ENCODE assay signal across 8 cellular contexts in genomic region chr2:65130440-65131175, GRCh38. TPM values are rescaled to one million over a fixed set of nuclear protein-coding genes. Genes with fewer than 3 reads are reported as not detected.
DNase-seq lines count a peak whose midpoint lies in the region; ATAC-seq and TF ChIP-seq lines count a peak whose summit lies in the region.

No MANE protein-coding gene starts in this region.

- H3K27ac ChIP-seq in CD4-positive, alpha-beta memory T cell (ENCODE audit: low read depth, low read length): peak overlapping the region; percentile 97
- H3K27ac ChIP-seq in esophagus muscularis mucosa (replicated peaks in 1 of 4) (peak overlapping the region; percentile 94 to 100 (median 98)), neutrophil (peak overlapping the region; percentile 96)

- DNase-seq in CD4-positive, alpha-beta memory T cell: no peak
- peak; percentile 74 for DNase-seq in SKM-1 (lab: John Stamatoyannopoulos, UW; ENCODE audit: unreplicated experiment)
- no peak for DNase-seq in esophagus muscularis mucosa (ENCODE audit: extremely low spot score)
- no peak for DNase-seq in erythroblast (lab: John Stamatoyannopoulos, UW)
- no peak for DNase-seq in SK-N-DZ (ENCODE audit: low spot score)

- ATAC-seq in GM19324 (IDR thresholded peaks at IDR 0.05; ENCODE audit: low FRiP score, unreplicated experiment) (peak; percentile 24), HG03280 (IDR thresholded peaks at IDR 0.05; ENCODE audit: unreplicated experiment) (peak; percentile 24)

- no peak for TF ChIP-seq EP300 in esophagus muscularis mucosa (IDR thresholded peaks at IDR 0.05)

- H3K9me3 ChIP-seq in CD4-positive, alpha-beta memory T cell (ENCODE audit: control insufficient read depth in 1 of 2, low read length in 2 of 2): no peaks in the 10 kb centered on the region
- H3K9me3 ChIP-seq in esophagus muscularis mucosa: no peaks in the 10 kb centered on the region
- no peaks in the 10 kb centered on the region for H3K9me3 ChIP-seq in neutrophil

- peak overlapping the region in 1 of 2 donors; percentile 74 for H3K4me3 ChIP-seq in CD4-positive, alpha-beta memory T cell (ENCODE audit: low read length in 2 of 2)
- H3K4me3 ChIP-seq in esophagus muscularis mucosa (peak overlapping the region; percentile 66 to 98 (median 94)), neutrophil (ENCODE audit: low read depth in 1 of 2, low read length in 1 of 2) (peak overlapping the region; percentile 74 to 80)

- no peaks in the 10 kb centered on the region for H3K9me3 Mint-ChIP-seq in CD4-positive, alpha-beta memory T cell

- H3K36me3 Mint-ChIP-seq in CD4-positive, alpha-beta memory T cell: peaks cover 4 to 14% of the 10 kb centered on the region in 2 donors

- POLR2A ChIA-PET in CD4-positive, alpha-beta memory T cell (lab: Charles Lee; ENCODE audit: partially characterized antibody): interaction anchor here (0.6 to 5.5 kb wide), 27 partner anchors 9 to 1542 kb away, joined by 3 to 85 read pairs (median 5); partner anchors contain the start of genes ACTR2, CEP68, MDH1 and SERTAD2

- peak overlapping the region; percentile 94 to 100 (median 99) for H3K27ac Mint-ChIP-seq in CD4-positive, alpha-beta memory T cell

- TF ChIP-seq CTCF in esophagus muscularis mucosa (IDR thresholded peaks at IDR 0.05) (no peak), neutrophil (IDR thresholded peaks at IDR 0.05) (peak; percentile 83)

- CTCF ChIA-PET in CD4-positive, alpha-beta memory T cell (lab: Charles Lee; ENCODE audit: partially characterized antibody): interaction anchor here (1.0 to 2.6 kb wide), 13 partner anchors 8 to 523 kb away, joined by 3 to 22 read pairs (median 5); partner anchors contain the start of genes ACTR2 and CEP68

- peaks cover 20 to 46% (median 26%) of the 10 kb centered on the region in 4 donors for H3K4me1 Mint-ChIP-seq in CD4-positive, alpha-beta memory T cell

- no peaks in the 10 kb centered on the region for H3K27me3 Mint-ChIP-seq in CD4-positive, alpha-beta memory T cell

- no peaks in the 10 kb centered on the region for H3K36me3 ChIP-seq in CD4-positive, alpha-beta memory T cell (ENCODE audit: insufficient read depth, low read length)
- H3K36me3 ChIP-seq in esophagus muscularis mucosa (no peaks in the 10 kb centered on the region), neutrophil (no peaks in the 10 kb centered on the region)

- TF ChIP-seq POLR2A in esophagus muscularis mucosa (IDR thresholded peaks at IDR 0.05; ENCODE audit: low read depth) (peak; percentile 2), erythroblast (IDR thresholded peaks at IDR 0.05; ENCODE audit: low read length) (no peak)

- peak overlapping the region; percentile 97 to 100 (median 99) for H3K4me3 Mint-ChIP-seq in CD4-positive, alpha-beta memory T cell

- H3K27me3 ChIP-seq in CD4-positive, alpha-beta memory T cell (ENCODE audit: insufficient read depth, low read length): no peaks in the 10 kb centered on the region
- H3K27me3 ChIP-seq in esophagus muscularis mucosa (no peaks in the 10 kb centered on the region), neutrophil (no peaks in the 10 kb centered on the region)

- H3K4me1 ChIP-seq in CD4-positive, alpha-beta memory T cell (ENCODE audit: insufficient read depth, low read length): peaks cover 40% of the 10 kb centered on the region
- peaks cover 26 to 41% (median 38%) of the 10 kb centered on the region in 4 donors for H3K4me1 ChIP-seq in esophagus muscularis mucosa
- peaks cover 38 to 39% of the 10 kb centered on the region in 2 experiments for H3K4me1 ChIP-seq in neutrophil (ENCODE audit: control insufficient read depth in 1 of 2, insufficient read depth in 1 of 2, low read depth in 1 of 2, low read length in 1 of 2)

- intact Hi-C loops in CD4-positive, alpha-beta memory T cell (cut with micrococcal nuclease): loop anchor here (1.0 to 5.0 kb wide), 8 partner anchors 66 to 1290 kb away; partner anchors contain the start of genes ACTR2, AFTPH, CEP68 and SLC1A4
- intact Hi-C loops in esophagus muscularis mucosa (cut with DNase I): loop anchor here (5.0 to 10.0 kb wide), 3 partner anchors 73 to 304 kb away; partner anchors contain the start of genes CEP68 and SPRED2

- WGBS in esophagus muscularis mucosa: 15% methylated on average over 18 of the region's 42 CpGs

RNA-seq across cellular contexts. Expression of gene RAB1A, which starts 0.7 kb away (rescaled TPM):
- 10 to 100 TPM; 53.3 to 58.4 TPM for total RNA-seq in CD4-positive, alpha-beta memory T cell
- 10 to 100 TPM; 53.2 to 81.6 TPM for polyA plus RNA-seq in CD4-positive, alpha-beta memory T cell
- total RNA-seq in esophagus muscularis mucosa: 10 to 100 TPM; 72.1 to 91.4 (median 86.0) TPM
- polyA plus RNA-seq in SK-N-DZ (2014; cell fraction: cytosol; rRNA removed): 74.7 and 78.9 TPM in 2 replicates
- polyA plus RNA-seq in SK-N-DZ (2014; cell fraction: nucleus; rRNA removed): 46.5 and 46.9 TPM in 2 replicates
